Comparison of ENCODE assay signal across 38 cellular contexts in the genomic region with DNA sequence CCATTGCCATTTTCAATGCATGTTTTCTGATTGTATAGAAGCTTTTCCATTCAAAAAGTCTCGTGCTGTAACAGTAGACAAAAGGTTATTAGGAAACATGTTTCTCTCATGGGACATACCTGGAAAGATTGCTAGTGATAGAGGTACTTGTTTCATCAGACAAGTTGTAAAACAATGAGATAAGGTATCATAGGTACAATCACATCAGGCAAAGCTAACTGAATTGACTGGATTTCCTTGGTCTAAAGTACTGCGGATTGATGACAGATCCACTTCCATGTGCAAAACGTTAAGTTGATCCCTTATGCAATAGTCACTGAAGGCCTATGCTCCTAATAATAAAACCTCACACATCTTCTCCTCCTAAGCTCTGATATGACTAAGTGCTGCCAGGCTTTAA.
"Had no signal": no experiment of that assay in that cellular context is flagged by ENCODE, and none has a peak within 500 bp of the region (broad histone marks: within the 10 kb centered on the region; RNA-seq: fewer than 3 reads in every experiment).

No MANE protein-coding gene starts in this region.

- H3K36me3 ChIP-seq: adrenal gland, brain microvascular endothelial cell, breast epithelium, WERI-Rb-1 had no signal

- H3K9me3 Mint-ChIP-seq: activated T-helper 17 cell treated with anti-CD3 and anti-CD28 coated beads, Interleukin-2, amount 50 U/mL, for 72 hours had no signal

- H3K9me3 ChIP-seq: adrenal gland had no signal

- H3K27me3 Mint-ChIP-seq: activated T-helper 17 cell treated with anti-CD3 and anti-CD28 coated beads, Interleukin-2, amount 50 U/mL, for 72 hours had no signal

- ATAC-seq: activated CD4-positive, alpha-beta T cell treated with anti-CD3 and anti-CD28 coated beads for 36 hours; activated CD4-positive, CD25-positive, alpha-beta regulatory T cell treated with anti-CD3 and anti-CD28 coated beads, Interleukin-2, amount 50 U/mL, for 24 hours; activated naive CD4-positive, alpha-beta T cell treated with anti-CD3 and anti-CD28 coated beads, Interleukin-2, amount 50 U/mL, for 72 hours; activated T-cell treated with anti-CD3 and anti-CD28 coated beads, Interleukin-2, amount 50 U/mL, for 4 hours; activated T-cell treated with anti-CD3 and anti-CD28 coated beads, Interleukin-2, amount 50 U/mL, for 72 hours; activated T-helper 17 cell treated with anti-CD3 and anti-CD28 coated beads, Interleukin-2, amount 50 U/mL, for 72 hours; body of pancreas; WTC11 had no signal

- H3K4me3 ChIP-seq: adrenal gland, body of pancreas, breast epithelium had no signal

- H3K4me3 Mint-ChIP-seq: activated CD4-positive, alpha-beta memory T cell treated with anti-CD3 and anti-CD28 coated beads, Interleukin-2, amount 10 ng/mL, durations not matched to agents 7 days and 5 days; activated CD4-positive, alpha-beta T cell treated with anti-CD3 and anti-CD28 coated beads for 36 hours; activated CD4-positive, alpha-beta T cell treated with anti-CD3 and anti-CD28 coated beads, Interleukin-2, amount 10 ng/mL, durations not matched to agents 7 days and 5 days; activated naive CD4-positive, alpha-beta T cell treated with anti-CD3 and anti-CD28 coated beads for 36 hours; activated naive CD8-positive, alpha-beta T cell treated with anti-CD3 and anti-CD28 coated beads for 36 hours; activated T-cell treated with anti-CD3 and anti-CD28 coated beads, Interleukin-2, amount 50 U/mL, for 4 hours; activated T-cell treated with anti-CD3 and anti-CD28 coated beads, Interleukin-2, amount 50 U/mL, for 72 hours; activated T-helper 1 cell treated with anti-CD3 and anti-CD28 coated beads, Interleukin-12 subunit alpha, Interleukin-12 subunit beta, Interleukin-2, Interleukin-4 antibody, amounts not matched to agents 30 ng/mL and 10 ng/mL and 1 ng/mL, durations not matched to agents 14 hours and 24 hours and 36 hours; activated T-helper 17 cell treated with anti-CD3 and anti-CD28 coated beads, Interleukin-2, amount 50 U/mL, for 72 hours; T-helper 1 cell treated with Interleukin-12 subunit alpha and Interleukin-12 subunit beta and Interleukin-4 antibody, amounts not matched to agents 30 μg/mL and 1 μg/mL, for 36 hours; T-helper 2 cell treated with Interferon-gamma antibody and Interleukin-4, amounts not matched to agents 5 μg/mL and 100 μg/mL, for 36 hours; WTC11 had no signal

- H3K27ac ChIP-seq: adrenal gland, body of pancreas, brain microvascular endothelial cell, breast epithelium, WERI-Rb-1 had no signal

- H3K4me1 Mint-ChIP-seq: activated CD4-positive, alpha-beta T cell treated with anti-CD3 and anti-CD28 coated beads for 36 hours; activated naive CD8-positive, alpha-beta T cell treated with anti-CD3 and anti-CD28 coated beads for 36 hours; activated T-helper 17 cell treated with anti-CD3 and anti-CD28 coated beads, Interleukin-2, amount 50 U/mL, for 72 hours; WTC11 had no signal

- FAIRE-seq: astrocyte, TTC549 had no signal

- H3K27me3 ChIP-seq: adrenal gland, body of pancreas, brain microvascular endothelial cell, breast epithelium had no signal

- H3K27ac Mint-ChIP-seq: activated CD4-positive, alpha-beta memory T cell treated with anti-CD3 and anti-CD28 coated beads, Interleukin-2, amount 10 ng/mL, durations not matched to agents 7 days and 5 days; activated CD4-positive, alpha-beta T cell treated with anti-CD3 and anti-CD28 coated beads for 36 hours; activated CD4-positive, alpha-beta T cell treated with anti-CD3 and anti-CD28 coated beads, Interleukin-2, amount 10 ng/mL, durations not matched to agents 7 days and 5 days; activated naive CD4-positive, alpha-beta T cell treated with anti-CD3 and anti-CD28 coated beads for 36 hours; activated naive CD4-positive, alpha-beta T cell treated with anti-CD3 and anti-CD28 coated beads, Interleukin-2, amount 50 U/mL, for 72 hours; activated naive CD8-positive, alpha-beta T cell treated with anti-CD3 and anti-CD28 coated beads for 36 hours; activated T-cell treated with anti-CD3 and anti-CD28 coated beads, Interleukin-2, amount 50 U/mL, for 72 hours; activated T-helper 1 cell treated with anti-CD3 and anti-CD28 coated beads, Interleukin-12 subunit alpha, Interleukin-12 subunit beta, Interleukin-2, Interleukin-4 antibody, amounts not matched to agents 30 ng/mL and 10 ng/mL and 1 ng/mL, durations not matched to agents 14 hours and 24 hours and 36 hours; activated T-helper 17 cell treated with anti-CD3 and anti-CD28 coated beads, Interleukin-2, amount 50 U/mL, for 72 hours; T-helper 1 cell treated with Interleukin-12 subunit alpha and Interleukin-12 subunit beta and Interleukin-4 antibody, amounts not matched to agents 30 μg/mL and 1 μg/mL, for 36 hours; T-helper 2 cell treated with Interferon-gamma antibody and Interleukin-4, amounts not matched to agents 5 μg/mL and 100 μg/mL, for 36 hours; WTC11 had no signal

- H3K4me1 ChIP-seq: adrenal gland, body of pancreas, breast epithelium had no signal

- DNase-seq: activated CD4-positive, alpha-beta memory T cell treated with anti-CD3 and anti-CD28 coated beads, Interleukin-2, amount 10 ng/mL, durations not matched to agents 7 days and 5 days; activated CD4-positive, alpha-beta T cell treated with anti-CD3 and anti-CD28 coated beads for 1 hour; activated CD4-positive, alpha-beta T cell treated with anti-CD3 and anti-CD28 coated beads for 36 hours; activated CD4-positive, alpha-beta T cell treated with anti-CD3 and anti-CD28 coated beads for 48 hours; activated CD4-positive, alpha-beta T cell treated with anti-CD3 and anti-CD28 coated beads, Interleukin-2, amount 10 ng/mL, durations not matched to agents 7 days and 5 days; activated CD4-positive, alpha-beta T cell treated with anti-CD3 and anti-CD28 coated beads, Interleukin-2, amount 50 U/mL, for 48 hours; activated CD4-positive, CD25-positive, alpha-beta regulatory T cell; activated CD8-positive, alpha-beta memory T cell treated with anti-CD3 and anti-CD28 coated beads, Interleukin-2, amount 50 U/mL, for 4 hours; activated effector memory CD4-positive, alpha-beta T cell treated with anti-CD3 and anti-CD28 coated beads, Interleukin-2, amount 50 U/mL, for 16 hours; activated gamma-delta T cell treated with Interleukin-2 at 50 U/mL for 16 hours; activated naive CD4-positive, alpha-beta T cell; activated naive CD4-positive, alpha-beta T cell treated with anti-CD3 and anti-CD28 coated beads for 36 hours; activated naive CD4-positive, alpha-beta T cell treated with anti-CD3 and anti-CD28 coated beads, Interleukin-2, amount 50 U/mL, for 16 hours; activated naive CD8-positive, alpha-beta T cell treated with anti-CD3 and anti-CD28 coated beads for 36 hours; activated T-cell treated with anti-CD3 and anti-CD28 coated beads for 4 hours; activated T-cell treated with anti-CD3 and anti-CD28 coated beads, Interleukin-2, amount 50 U/mL, for 1 hour; activated T-cell treated with anti-CD3 and anti-CD28 coated beads, Interleukin-2, amount 50 U/mL, for 4 hours; activated T-cell treated with anti-CD3 and anti-CD28 coated beads, Interleukin-2, amount 50 U/mL, for 72 hours; adrenal gland; amniotic stem cell; aorta; body of pancreas; brain microvascular endothelial cell; central memory CD4-positive, alpha-beta T cell; T-helper 1 cell; T-helper 2 cell; T-helper 9 cell; WERI-Rb-1 had no signal
